32 cellular contexts compared by ENCODE assay signal in genomic region chr13:97549201-97549600, GRCh38.
"Had no signal": no experiment of that assay in that cellular context is flagged by ENCODE, and none has a peak within 500 bp of the region (broad histone marks: within the 10 kb centered on the region; RNA-seq: fewer than 3 reads in every experiment).

No MANE protein-coding gene starts in this region.

- H3K4me3 ChIP-seq: Peyer's patch, SJSA1 had no signal

- H3K9me3 ChIP-seq: Peyer's patch, SJSA1 had no signal

- H3K27me3 ChIP-seq: brain microvascular endothelial cell, Peyer's patch, SJSA1 had no signal

- H3K27ac ChIP-seq: brain microvascular endothelial cell, SJSA1 had no signal

- H3K36me3 ChIP-seq: brain microvascular endothelial cell, Peyer's patch, SJSA1 had no signal

- H3K4me1 ChIP-seq: Peyer's patch, SJSA1 had no signal

- ATAC-seq: activated CD8-positive, alpha-beta T cell treated with anti-CD3 and anti-CD28 coated beads for 36 hours; activated T-cell treated with anti-CD3 and anti-CD28 coated beads, Interleukin-2, amount 50 U/mL, for 72 hours; activated T-helper 17 cell treated with anti-CD3 and anti-CD28 coated beads, Interleukin-2, amount 50 U/mL, for 72 hours; PC-3 had no signal

- DNase-seq: activated CD4-positive, alpha-beta T cell treated with anti-CD3 and anti-CD28 coated beads, Interleukin-2, amount 10 ng/mL, durations not matched to agents 24 days and 14 days; activated CD4-positive, alpha-beta T cell treated with anti-CD3 and anti-CD28 coated beads, Interleukin-2, amount 50 U/mL, for 4 hours; activated CD8-positive, alpha-beta T cell treated with anti-CD3 and anti-CD28 coated beads for 36 hours; activated effector memory CD4-positive, alpha-beta T cell treated with anti-CD3 and anti-CD28 coated beads, Interleukin-2, amount 50 U/mL, for 16 hours; activated naive CD4-positive, alpha-beta T cell; activated naive CD4-positive, alpha-beta T cell treated with anti-CD3 and anti-CD28 coated beads, Interleukin-2, amount 50 U/mL, for 16 hours; activated naive CD8-positive, alpha-beta T cell treated with anti-CD3 and anti-CD28 coated beads for 36 hours; activated T-cell treated with anti-CD3 and anti-CD28 coated beads, Interleukin-2, amount 50 U/mL, for 1 hour; activated T-cell treated with anti-CD3 and anti-CD28 coated beads, Interleukin-2, amount 50 U/mL, for 72 hours; amniotic stem cell; aorta; brain microvascular endothelial cell; central memory CD4-positive, alpha-beta T cell; Karpas-422; KBM-7; MV-4-11; NCI-H1092; NCI-H1436 treated with DMSO at 0.1 percent for 48 hours; NCI-H1694 treated with DMSO at 0.1 percent for 48 hours; NCI-H2029; NCI-H2171 treated with DMSO at 0.1 percent for 48 hours; NCI-H2227 treated with DMSO at 0.1 percent for 48 hours; NCI-H446; NCI-H510A treated with DMSO at 0.1 percent for 48 hours; NCI-H526 treated with DMSO at 0.1 percent for 48 hours; NCI-H774; PC-3; Peyer's patch; SHP77 treated with DMSO at 0.1 percent for 48 hours; T1000 had no signal
